13 cellular contexts compared by ENCODE assay signal in the genomic region with DNA sequence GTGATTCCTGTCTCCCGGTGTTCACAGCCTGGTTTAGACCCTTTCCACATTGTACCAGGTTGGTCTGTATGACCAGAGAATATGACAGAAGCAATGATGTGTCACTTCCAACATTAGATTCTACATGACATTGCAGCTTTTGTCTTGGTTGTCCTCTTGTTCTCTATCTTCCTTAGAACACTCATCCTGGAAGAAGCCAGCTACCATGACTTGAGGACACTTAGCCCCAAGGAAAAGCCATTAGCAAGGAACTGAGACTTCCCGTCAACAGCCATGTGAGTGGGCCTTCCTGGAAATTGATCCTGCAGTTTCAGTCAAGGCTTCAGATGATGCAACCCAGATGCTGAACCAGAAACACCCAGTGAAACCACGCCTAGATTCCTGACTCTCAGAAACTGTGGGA.
DNase-seq lines count a peak whose midpoint lies in the region; ATAC-seq, FAIRE-seq and TF ChIP-seq lines count a peak whose summit lies in the region.
"Had no signal": no experiment of that assay in that cellular context is flagged by ENCODE, and none has a peak within 500 bp of the region (broad histone marks: within the 10 kb centered on the region; RNA-seq: fewer than 3 reads in every experiment).

No MANE protein-coding gene starts in this region.

- H3K27me3 Mint-ChIP-seq in glutamatergic neuron (ENCODE audit: unreplicated experiment), result no peaks in the 10 kb centered on the region

- H3K4me1 ChIP-seq in right cardiac atrium (ENCODE audit: control insufficient read depth, insufficient read depth, low read length), result no peaks in the 10 kb centered on the region
- H3K4me1 ChIP-seq in upper lobe of left lung, result peaks cover 0 to 4% (median 0%) of the 10 kb centered on the region in 4 donors

- no peaks in the 10 kb centered on the region for H3K9me3 ChIP-seq in right cardiac atrium (ENCODE audit: control insufficient read depth, low read length)
- no peaks in the 10 kb centered on the region for H3K9me3 ChIP-seq in upper lobe of left lung
- H3K9me3 ChIP-seq: neutrophil had no signal

- no peak overlapping the region for H3K27ac Mint-ChIP-seq in glutamatergic neuron (ENCODE audit: unreplicated experiment)

- H3K36me3 ChIP-seq in upper lobe of left lung, result no peaks in the 10 kb centered on the region
- H3K36me3 ChIP-seq: neutrophil had no signal

- H3K36me3 Mint-ChIP-seq in glutamatergic neuron (ENCODE audit: unreplicated experiment), result no peaks in the 10 kb centered on the region

- DNase-seq in Right ventricle myocardium superior (no peak), cardiac septum (ENCODE audit: low spot score) (no peak), astrocyte of the hippocampus (ENCODE audit: low read depth, low spot score) (peak; percentile 24), right cardiac atrium (peak in 2 of 3 donors; percentile 38 to 51), upper lobe of left lung (peak in 1 of 2 donors; percentile 52), RCC 7860 (ENCODE audit: low spot score) (no peak), Kasumi-1 (lab: John Stamatoyannopoulos, UW) (no peak), glutamatergic neuron (no peak)
- DNase-seq: activated CD4-positive, alpha-beta T cell treated with anti-CD3 and anti-CD28 coated beads for 4 hours; activated gamma-delta T cell treated with Interleukin-2 at 50 U/mL for 16 hours; AML-193; NCI-H1694 treated with DMSO at 0.1 percent for 48 hours had no signal

- ATAC-seq in Right ventricle myocardium superior (ENCODE audit: poor library complexity) (peak; percentile 78), right cardiac atrium (peak; percentile 72 to 75), upper lobe of left lung (ENCODE audit: low FRiP score in 2 of 2) (peak in 1 of 2 donors; percentile 87)

- H3K4me3 ChIP-seq in right cardiac atrium (ENCODE audit: low read length), result no peak overlapping the region
- H3K4me3 ChIP-seq in upper lobe of left lung, result no peak overlapping the region

- no peaks in the 10 kb centered on the region for H3K9me3 Mint-ChIP-seq in glutamatergic neuron (ENCODE audit: unreplicated experiment)

- no peak for FAIRE-seq in RCC 7860 (lab: Jason Lieb, UNC)

- no peak for TF ChIP-seq POLR2A in upper lobe of left lung (IDR thresholded peaks at IDR 0.05)

- H3K4me3 Mint-ChIP-seq in glutamatergic neuron (ENCODE audit: unreplicated experiment), result no peak overlapping the region

- H3K27me3 ChIP-seq in right cardiac atrium (ENCODE audit: control insufficient read depth, insufficient read depth), result no peaks in the 10 kb centered on the region
- H3K27me3 ChIP-seq in upper lobe of left lung, result no peaks in the 10 kb centered on the region
- H3K27me3 ChIP-seq: neutrophil had no signal

- H3K27ac ChIP-seq in right cardiac atrium (ENCODE audit: low read length) (peak overlapping the region; percentile 45), upper lobe of left lung (no peak overlapping the region)
- H3K27ac ChIP-seq: neutrophil had no signal

- H3K4me1 Mint-ChIP-seq in glutamatergic neuron (ENCODE audit: low read depth, unreplicated experiment), result no peaks in the 10 kb centered on the region

- 73% methylated on average over 3 of the region's 3 CpGs for WGBS in right cardiac atrium
- 62 to 80% methylated on average over 3 of the region's 3 CpGs for WGBS in upper lobe of left lung, 2 donors

- TF ChIP-seq EP300 in upper lobe of left lung (IDR thresholded peaks at IDR 0.05), result peak in 3 of 4 donors; percentile 57 to 77 (median 73)

- intact Hi-C loops in Right ventricle myocardium superior (cut with DNase I), result no loop called here
- intact Hi-C loops in cardiac septum (cut with DNase I), result no loop called here
- intact Hi-C loops in right cardiac atrium (cut with DNase I), result no loop called here

- no peak for TF ChIP-seq CTCF in upper lobe of left lung (IDR thresholded peaks at IDR 0.05)
- TF ChIP-seq CTCF in glutamatergic neuron (IDR thresholded peaks at IDR 0.05; ENCODE audit: partially characterized antibody, unreplicated experiment), result no peak

Comparison
In these comparisons a context has a peak if more than half of its experiments do, and no peak if none do; other contexts are left out.
1. DNase-seq: peak in astrocyte of the hippocampus (single experiment) and right cardiac atrium (2 of 3); none in Right ventricle myocardium superior (single experiment), cardiac septum (single experiment), RCC 7860 (single experiment), Kasumi-1 (0 of 2) and glutamatergic neuron (single experiment).